Comparison of ENCODE assay signal across 14 cellular contexts in genomic region chr1:205339717-205340116, GRCh38.
DNase-seq lines count a peak whose midpoint lies in the region; ATAC-seq lines count a peak whose summit lies in the region.
"Had no signal": no experiment of that assay in that cellular context is flagged by ENCODE, and none has a peak within 500 bp of the region (broad histone marks: within the 10 kb centered on the region; RNA-seq: fewer than 3 reads in every experiment).

No MANE protein-coding gene starts in this region.

- H3K4me1 Mint-ChIP-seq in effector memory CD8-positive, alpha-beta T cell (ENCODE audit: low read depth in 2 of 2), result peaks cover 10 to 13% of the 10 kb centered on the region in 2 donors

- peaks cover 21 to 38% of the 10 kb centered on the region in 2 donors for H3K27me3 Mint-ChIP-seq in effector memory CD8-positive, alpha-beta T cell

- no peaks in the 10 kb centered on the region for H3K9me3 Mint-ChIP-seq in effector memory CD8-positive, alpha-beta T cell
- H3K9me3 Mint-ChIP-seq: CD8-positive, alpha-beta memory T cell; IgD-negative memory B cell had no signal

- ATAC-seq in GM18517 (IDR thresholded peaks at IDR 0.05; ENCODE audit: unreplicated experiment) (peak; percentile 53), GM21390 (IDR thresholded peaks at IDR 0.05; ENCODE audit: unreplicated experiment) (peak; percentile 60), HG03432 (IDR thresholded peaks at IDR 0.05; ENCODE audit: unreplicated experiment) (peak; percentile 80)
- ATAC-seq in effector memory CD8-positive, alpha-beta T cell (replicated peaks), result peak; percentile 43

- no peaks in the 10 kb centered on the region for H3K36me3 Mint-ChIP-seq in effector memory CD8-positive, alpha-beta T cell (ENCODE audit: insufficient read depth)
- H3K36me3 Mint-ChIP-seq: CD8-positive, alpha-beta memory T cell; IgD-negative memory B cell had no signal

- H3K27ac Mint-ChIP-seq in effector memory CD8-positive, alpha-beta T cell, result no peak overlapping the region
- H3K27ac Mint-ChIP-seq: CD8-positive, alpha-beta memory T cell had no signal

- DNase-seq in effector memory CD8-positive, alpha-beta T cell, result no peak
- no peak for DNase-seq in DMS114 treated with DMSO at 0.1 percent for 48 hours (lab: John Stamatoyannopoulos, UW; ENCODE audit: unreplicated experiment)
- no peak for DNase-seq in HK-2 (ENCODE audit: unreplicated experiment)
- DNase-seq in GM03348 (ENCODE audit: low spot score), result no peak
- DNase-seq: activated CD8-positive, alpha-beta memory T cell treated with anti-CD3 and anti-CD28 coated beads, Interleukin-2, amount 50 U/mL, for 4 hours; adrenal gland; CD8-positive, alpha-beta memory T cell; NCI-H1436; NCI-H524 treated with DMSO at 0.1 percent for 48 hours; tibial artery had no signal

- no peak overlapping the region for H3K4me3 Mint-ChIP-seq in effector memory CD8-positive, alpha-beta T cell
- H3K4me3 Mint-ChIP-seq: CD8-positive, alpha-beta memory T cell; IgD-negative memory B cell had no signal
